ENCODE assay signal across 16 cellular contexts in genomic region chr1:153767519-153767918, GRCh38.
"Had no signal": no experiment of that assay in that cellular context is flagged by ENCODE, and none has a peak within 500 bp of the region (broad histone marks: within the 10 kb centered on the region; RNA-seq: fewer than 3 reads in every experiment).

No MANE protein-coding gene starts in this region.

- H3K27me3 ChIP-seq: adrenal gland, foreskin keratinocyte, neural progenitor cell, right atrium auricular region had no signal

- ATAC-seq: activated naive CD4-positive, alpha-beta T cell treated with anti-CD3 and anti-CD28 coated beads, Interleukin-2, amount 50 U/mL, for 72 hours; activated T-cell treated with anti-CD3 and anti-CD28 coated beads, Interleukin-2, amount 50 U/mL, for 72 hours; foreskin keratinocyte; stimulated activated naive CD8-positive, alpha-beta T cell treated with anti-CD3 and anti-CD28 coated beads, Interleukin-15, amount 100 ng/mL, for 72 hours had no signal

- H3K9me3 ChIP-seq: adrenal gland, prostate gland, right atrium auricular region had no signal

- H3K27ac ChIP-seq: adrenal gland, foreskin keratinocyte, neural progenitor cell, prostate gland, right atrium auricular region had no signal

- H3K4me1 ChIP-seq: adrenal gland, foreskin keratinocyte, neural progenitor cell, prostate gland had no signal

- H3K9ac ChIP-seq: neural progenitor cell had no signal

- H3K36me3 ChIP-seq: neural progenitor cell had no signal

- DNase-seq: activated CD4-positive, alpha-beta T cell treated with anti-CD3 and anti-CD28 coated beads, Interleukin-2, amount 50 U/mL, for 1 hour; activated CD4-positive, CD25-positive, alpha-beta regulatory T cell treated with anti-CD3 and anti-CD28 coated beads, Interleukin-2, amount 50 U/mL, for 72 hours; activated CD8-positive, alpha-beta memory T cell treated with anti-CD3 and anti-CD28 coated beads, Interleukin-2, amount 50 U/mL, for 48 hours; activated gamma-delta T cell; activated T-cell treated with anti-CD3 and anti-CD28 coated beads, Interleukin-2, amount 50 U/mL, for 72 hours; adrenal gland; foreskin keratinocyte; hypothalamus; islet precursor cell; naive B cell; stimulated activated naive CD8-positive, alpha-beta T cell treated with anti-CD3 and anti-CD28 coated beads, Interleukin-15, amount 100 ng/mL, for 72 hours; T1000 had no signal

- H3K4me3 ChIP-seq: adrenal gland, neural progenitor cell, prostate gland, right atrium auricular region had no signal
